18 cellular contexts compared by ENCODE assay signal in the genomic region with DNA sequence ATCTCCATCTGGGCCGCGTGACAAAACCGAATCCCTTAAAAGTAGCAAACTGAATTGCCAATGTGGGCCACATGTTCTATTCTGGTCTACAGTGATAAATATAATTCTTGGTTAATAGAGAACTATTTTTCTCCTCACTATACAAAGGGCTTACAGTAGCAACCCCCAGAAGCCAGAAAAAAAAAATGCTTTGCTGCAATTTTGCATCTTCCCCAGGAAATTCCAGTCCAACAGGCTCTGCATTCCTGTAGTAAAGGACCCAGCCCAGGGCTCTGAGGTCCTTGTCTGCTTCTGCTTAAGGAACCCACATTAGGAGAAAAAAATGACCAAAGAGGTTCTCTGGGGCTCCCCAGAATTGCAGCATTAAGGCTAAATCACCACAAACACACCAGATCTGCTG. TPM values are rescaled to one million over a fixed set of nuclear protein-coding genes. Genes with fewer than 3 reads are reported as not detected.
DNase-seq lines count a peak whose midpoint lies in the region; ATAC-seq and TF ChIP-seq lines count a peak whose summit lies in the region.
"Had no signal": no experiment of that assay in that cellular context is flagged by ENCODE, and none has a peak within 500 bp of the region (broad histone marks: within the 10 kb centered on the region; RNA-seq: fewer than 3 reads in every experiment).

No MANE protein-coding gene starts in this region.

- TF ChIP-seq CTCF in thoracic aorta (IDR thresholded peaks at IDR 0.05), result no peak

- H3K9me3 ChIP-seq in esophagus (ENCODE audit: control insufficient read depth in 2 of 2, insufficient read depth in 1 of 2, low read depth in 1 of 2, low read length in 1 of 2) (no peaks in the 10 kb centered on the region), thoracic aorta (no peaks in the 10 kb centered on the region)

- 56 to 63% methylated on average over 3 of the region's 3 CpGs for WGBS in esophagus, 2 donors

- H3K27me3 ChIP-seq in esophagus (ENCODE audit: control insufficient read depth in 1 of 2, insufficient read depth in 2 of 2, low read length in 2 of 2) (no peaks in the 10 kb centered on the region), thoracic aorta (replicated peaks; ENCODE audit: insufficient read depth) (no peaks in the 10 kb centered on the region)

- ATAC-seq in thoracic aorta (ENCODE audit: insufficient number of reproducible peaks, low FRiP score, low read depth), result no peak
- ATAC-seq: Right ventricle myocardium inferior had no signal

- H3K36me3 ChIP-seq in esophagus (ENCODE audit: control insufficient read depth in 2 of 2, insufficient read depth in 2 of 2, low read length in 1 of 2), result no peaks in the 10 kb centered on the region
- H3K36me3 ChIP-seq in thoracic aorta, result peaks cover 7% of the 10 kb centered on the region

- no peak overlapping the region for H3K4me3 ChIP-seq in esophagus (ENCODE audit: low read depth in 1 of 2, low read length in 2 of 2)
- H3K4me3 ChIP-seq in thoracic aorta, result no peak overlapping the region

- H3K4me1 ChIP-seq in esophagus (ENCODE audit: control insufficient read depth in 2 of 2, insufficient read depth in 2 of 2, low read length in 1 of 2), result peaks cover 8 to 27% of the 10 kb centered on the region in 2 donors
- H3K4me1 ChIP-seq in thoracic aorta (ENCODE audit: control insufficient read depth in 1 of 2, low read depth in 2 of 2), result peaks cover 59 to 95% of the 10 kb centered on the region in 2 donors

- H3K27ac ChIP-seq in esophagus (ENCODE audit: low read depth in 2 of 2, low read length in 1 of 2) (peak overlapping the region; percentile 42 to 66), thoracic aorta (peak overlapping the region; percentile 92 to 99)
- H3K27ac ChIP-seq: 22Rv1 had no signal

- DNase-seq in AG08395 (ENCODE audit: low spot score), result peak; percentile 29
- peak; percentile 48 for DNase-seq in islet precursor cell
- no peak for DNase-seq in thoracic aorta (ENCODE audit: low spot score)
- no peak for DNase-seq in KG1 (lab: John Stamatoyannopoulos, UW)
- DNase-seq in NCI-H128 (lab: John Stamatoyannopoulos, UW; ENCODE audit: unreplicated experiment), result no peak
- DNase-seq in T-helper 1 cell, result no peak
- no peak for DNase-seq in AG08396 (ENCODE audit: low spot score)
- DNase-seq: CD4-positive, alpha-beta T cell; EL; NCI-H1105 treated with DMSO at 0.1 percent for 48 hours; NCI-H1694 treated with DMSO at 0.1 percent for 48 hours; NCI-H510A; NCI-H774 had no signal

RNA-seq across cellular contexts. Expression of gene CPXM2, which starts 7.7 kb away (rescaled TPM):
- polyA plus RNA-seq in esophagus, result 1 to 10 TPM; 1.5 to 4.2 TPM
- 100 to 1,000 TPM; 275 to 348 TPM for total RNA-seq in thoracic aorta
- total RNA-seq: CD4-positive, alpha-beta T cell; OCI-LY7 had no signal
- polyA plus RNA-seq: AG04450 had no signal

Comparison
In these comparisons a context has a peak if more than half of its experiments do, and no peak if none do; other contexts are left out.
1. DNase-seq: peak in AG08395 (single experiment) and islet precursor cell (single experiment); none in thoracic aorta (single experiment), KG1 (single experiment), NCI-H128 (single experiment), T-helper 1 cell (0 of 5) and AG08396 (single experiment).